In genomic region chr3:69542265-69543079, GRCh38 we compare ENCODE assay signal across 9 cellular contexts.
DNase-seq lines count a peak whose midpoint lies in the region; ATAC-seq and TF ChIP-seq lines count a peak whose summit lies in the region.
"Had no signal": no experiment of that assay in that cellular context is flagged by ENCODE, and none has a peak within 500 bp of the region (broad histone marks: within the 10 kb centered on the region; RNA-seq: fewer than 3 reads in every experiment).

No MANE protein-coding gene starts in this region.

- no peak overlapping the region for H3K27ac ChIP-seq in H9 (ENCODE audit: insufficient read length, low read depth, low read length)
- peak overlapping the region; percentile 79 for H3K27ac ChIP-seq in angular gyrus (ENCODE audit: low read depth, low read length)
- no peak overlapping the region for H3K27ac ChIP-seq in rectal smooth muscle tissue (ENCODE audit: low read depth, low read length)
- H3K27ac ChIP-seq in effector memory CD4-positive, alpha-beta T cell (ENCODE audit: insufficient read depth, low read length, poor library complexity, severe bottlenecking), result no peak overlapping the region

- no peak overlapping the region for H2AFZ ChIP-seq in H9 (ENCODE audit: low read length)

- H3K23ac ChIP-seq in H9 (ENCODE audit: insufficient read length, low read depth, low read length), result no peak overlapping the region

- H2BK12ac ChIP-seq in H9 (ENCODE audit: insufficient read length, low read depth, low read length), result no peak overlapping the region

- H2BK20ac ChIP-seq in H9 (ENCODE audit: low read depth, low read length, poor library complexity, severe bottlenecking), result no peak overlapping the region

- H4K5ac ChIP-seq in H9 (ENCODE audit: insufficient read length, low read depth, low read length), result no peak overlapping the region

- no peak overlapping the region for H3K56ac ChIP-seq in H9 (ENCODE audit: insufficient read length, low read depth, low read length)

- H3K23me2 ChIP-seq in H9 (ENCODE audit: insufficient read length, low read depth, low read length, poor library complexity, severe bottlenecking), result peaks cover 12% of the 10 kb centered on the region

- no peak overlapping the region; a peak in 1 of 7 replicates for H3K27ac Mint-ChIP-seq in H9
- H3K27ac Mint-ChIP-seq: stimulated activated memory B cell treated with anti-CD40 and anti-IgM and Interleukin-4, amounts not matched to agents 10 μg/mL and 1 μg/mL and 100 μg/mL, for 72 hours had no signal

- ATAC-seq in HG02678 (IDR thresholded peaks at IDR 0.05; ENCODE audit: unreplicated experiment), result no peak
- no peak for ATAC-seq in GM21360 (IDR thresholded peaks at IDR 0.05; ENCODE audit: unreplicated experiment)
- ATAC-seq: stimulated activated memory B cell treated with anti-CD40 and anti-IgM and Interleukin-4, amounts not matched to agents 10 μg/mL and 1 μg/mL and 100 μg/mL, for 72 hours had no signal

- H3K27me3 ChIP-seq in H9 (ENCODE audit: insufficient read depth, low read length), result peaks cover 3% of the 10 kb centered on the region; the same call in 1 of the 2 replicates
- no peaks in the 10 kb centered on the region for H3K27me3 ChIP-seq in rectal smooth muscle tissue (ENCODE audit: control insufficient read depth, insufficient read depth, low read length)
- H3K27me3 ChIP-seq in effector memory CD4-positive, alpha-beta T cell (replicated peaks; ENCODE audit: control insufficient read depth, insufficient read depth, low read length, poor library complexity, severe bottlenecking), result peaks cover 11% of the 10 kb centered on the region

- no peaks in the 10 kb centered on the region for H3K79me1 ChIP-seq in H9 (ENCODE audit: insufficient read depth, low read depth, low read length, poor library complexity, severe bottlenecking)

- H2BK120ac ChIP-seq in H9 (ENCODE audit: low read depth, low read length, poor library complexity, severe bottlenecking), result no peak overlapping the region

- H3K4me2 ChIP-seq in H9 (ENCODE audit: insufficient read depth, insufficient read length, low read length), result peak overlapping the region; percentile 61

- no peaks in the 10 kb centered on the region for H3K9me3 ChIP-seq in H9 (ENCODE audit: control insufficient read depth, low read depth, low read length)
- H3K9me3 ChIP-seq in effector memory CD4-positive, alpha-beta T cell (ENCODE audit: control insufficient read depth, low read length), result no peaks in the 10 kb centered on the region

- no peaks in the 10 kb centered on the region for H4K20me1 ChIP-seq in H9 (ENCODE audit: control insufficient read depth, insufficient read depth, insufficient read length)

- peaks cover 49% of the 10 kb centered on the region for H3K27me3 Mint-ChIP-seq in H9 (ENCODE audit: low read depth)

- H3K4me3 ChIP-seq in rectal smooth muscle tissue (ENCODE audit: low read length), result peak overlapping the region; percentile 51
- H3K4me3 ChIP-seq in effector memory CD4-positive, alpha-beta T cell (ENCODE audit: insufficient read depth, low read depth, low read length, poor library complexity, severe bottlenecking), result no peak overlapping the region

- peaks cover 0 to 4% of the 10 kb centered on the region in 2 experiments; a peak in 2 of 5 replicates for H3K9me3 Mint-ChIP-seq in H9
- H3K9me3 Mint-ChIP-seq: stimulated activated memory B cell treated with anti-CD40 and anti-IgM and Interleukin-4, amounts not matched to agents 10 μg/mL and 1 μg/mL and 100 μg/mL, for 72 hours had no signal

- no peaks in the 10 kb centered on the region for H3K4me1 ChIP-seq in H9 (ENCODE audit: insufficient read depth, low read length)
- H3K4me1 ChIP-seq in rectal smooth muscle tissue (ENCODE audit: control insufficient read depth, insufficient read depth, low read length), result no peaks in the 10 kb centered on the region
- no peaks in the 10 kb centered on the region for H3K4me1 ChIP-seq in effector memory CD4-positive, alpha-beta T cell (ENCODE audit: control insufficient read depth, insufficient read depth, low read length, poor library complexity, severe bottlenecking)

- H3K36me3 Mint-ChIP-seq in H9 (ENCODE audit: insufficient read depth in 1 of 3, low read depth in 3 of 3), result no peaks in the 10 kb centered on the region
- H3K36me3 Mint-ChIP-seq: stimulated activated memory B cell treated with anti-CD40 and anti-IgM and Interleukin-4, amounts not matched to agents 10 μg/mL and 1 μg/mL and 100 μg/mL, for 72 hours had no signal

- no peak overlapping the region for H3K4ac ChIP-seq in H9 (ENCODE audit: low read depth, low read length)

- no peak overlapping the region for H3T11ph ChIP-seq in H9 (ENCODE audit: low read length)

- H3K4me3 Mint-ChIP-seq in H9, result peak overlapping the region; percentile 83 to 93
- H3K4me3 Mint-ChIP-seq: stimulated activated memory B cell treated with anti-CD40 and anti-IgM and Interleukin-4, amounts not matched to agents 10 μg/mL and 1 μg/mL and 100 μg/mL, for 72 hours had no signal

- no peak overlapping the region for H3K9ac ChIP-seq in H9 (ENCODE audit: extremely low read depth, insufficient read length, low read length)
- no peak overlapping the region for H3K9ac ChIP-seq in rectal smooth muscle tissue (ENCODE audit: low read length)

- H3K4me1 Mint-ChIP-seq in H9, result peaks cover 16 to 18% of the 10 kb centered on the region in 2 experiments
- H3K4me1 Mint-ChIP-seq: stimulated activated memory B cell treated with anti-CD40 and anti-IgM and Interleukin-4, amounts not matched to agents 10 μg/mL and 1 μg/mL and 100 μg/mL, for 72 hours had no signal

- peak; percentile 81 for DNase-seq in H9
- DNase-seq in hippocampal formation (lab: John Stamatoyannopoulos, UW), result peak; percentile 86
- DNase-seq in ureter (ENCODE audit: low spot score), result no peak
- DNase-seq in effector memory CD4-positive, alpha-beta T cell, result no peak

- H3K18ac ChIP-seq in H9 (ENCODE audit: insufficient read length, low read depth, low read length), result no peak overlapping the region

- no peaks in the 10 kb centered on the region for H3K79me2 ChIP-seq in H9 (ENCODE audit: insufficient read depth, low read length)

- no CpG with 5 or more reads among the region's 66 CpGs for WGBS in H9 (ENCODE audit: extremely low coverage, insufficient read length, low lambda C conversion rate)

- H4K8ac ChIP-seq in H9 (replicated peaks; ENCODE audit: insufficient read length, low read depth, low read length), result no peak overlapping the region

- TF ChIP-seq CTCF in H9 (conservative IDR thresholded peaks at IDR 0.05), result no peak

- no peak overlapping the region for H2BK15ac ChIP-seq in H9 (ENCODE audit: low read depth, low read length)

- H2AK5ac ChIP-seq in H9 (ENCODE audit: insufficient read length, low read length), result no peak overlapping the region

- H3K14ac ChIP-seq in H9 (ENCODE audit: insufficient read depth, low read length), result peak overlapping the region; percentile 36; the same call in 1 of the 2 replicates

- H4K91ac ChIP-seq in H9 (ENCODE audit: insufficient read length, low read depth, low read length), result no peak overlapping the region

- no peaks in the 10 kb centered on the region for H3K36me3 ChIP-seq in rectal smooth muscle tissue (ENCODE audit: control insufficient read depth, insufficient read depth, low read length)
- no peaks in the 10 kb centered on the region for H3K36me3 ChIP-seq in effector memory CD4-positive, alpha-beta T cell (ENCODE audit: control insufficient read depth, insufficient read depth, low read length)

- no peak overlapping the region for H2BK5ac ChIP-seq in H9 (ENCODE audit: insufficient read length, low read length)

Comparison
In these comparisons a context has a peak if more than half of its experiments do, and no peak if none do; other contexts are left out.
1. DNase-seq: peak in H9 (single experiment) and hippocampal formation (2 of 2); none in ureter (single experiment) and effector memory CD4-positive, alpha-beta T cell (0 of 3).